In genomic region chr3:183178833-183179549, GRCh38 we compare ENCODE assay signal across 8 cellular contexts. TPM values are rescaled to one million over a fixed set of nuclear protein-coding genes. Genes with fewer than 3 reads are reported as not detected.
DNase-seq lines count a peak whose midpoint lies in the region; ATAC-seq, FAIRE-seq and TF ChIP-seq lines count a peak whose summit lies in the region.

No MANE protein-coding gene starts in this region.

- H3K27me3 ChIP-seq in endocrine pancreas (ENCODE audit: control insufficient read depth, insufficient read depth, low read length) (no peaks in the 10 kb centered on the region), mononuclear cell (ENCODE audit: insufficient read depth, low read length) (peaks cover 61% of the 10 kb centered on the region)

- H3K4me1 Mint-ChIP-seq in activated CD4-positive, alpha-beta memory T cell treated with anti-CD3 and anti-CD28 coated beads for 36 hours (ENCODE audit: low read depth): peaks cover 3% of the 10 kb centered on the region

- no peak for ATAC-seq in GM19452 (IDR thresholded peaks at IDR 0.05; ENCODE audit: unreplicated experiment)

- H3K4me3 ChIP-seq in endocrine pancreas (ENCODE audit: control insufficient read depth, insufficient read depth, low read length) (no peak overlapping the region), mononuclear cell (ENCODE audit: low read length) (peak overlapping the region; percentile 12)

- intact Hi-C loops in activated CD4-positive, alpha-beta memory T cell treated with anti-CD3 and anti-CD28 coated beads for 36 hours (cut with micrococcal nuclease): loop anchor here (1.0 to 2.0 kb wide), 2 partner anchors 20 to 57 kb away; no protein-coding TSS in a partner anchor

- no peaks in the 10 kb centered on the region for H3K9me3 Mint-ChIP-seq in activated CD4-positive, alpha-beta memory T cell treated with anti-CD3 and anti-CD28 coated beads for 36 hours

- no peak for FAIRE-seq in GM12892 (lab: Jason Lieb, UNC)

- CTCF ChIA-PET in activated CD4-positive, alpha-beta memory T cell treated with anti-CD3 and anti-CD28 coated beads for 36 hours (lab: Charles Lee): interaction anchor here (1.8 to 2.9 kb wide), 3 partner anchors 54 to 205 kb away, joined by 5 to 23 read pairs (median 14); no protein-coding TSS in a partner anchor

- no peak overlapping the region for H3K27ac Mint-ChIP-seq in activated CD4-positive, alpha-beta memory T cell treated with anti-CD3 and anti-CD28 coated beads for 36 hours

- DNase-seq in GM12892 (ENCODE audit: insufficient read length): peak; percentile 58
- DNase-seq in HUDEP-2 (lab: John Stamatoyannopoulos, UW; ENCODE audit: unreplicated experiment in 76 of 76): peak in 49 of 76 experiments; percentile 10 to 73 (median 40)
- DNase-seq in activated CD4-positive, alpha-beta memory T cell treated with anti-CD3 and anti-CD28 coated beads for 36 hours: peak; percentile 77
- peak; percentile 13 to 37 for DNase-seq in stimulated activated CD8-positive, alpha-beta memory T cell treated with anti-CD3 and anti-CD28 coated beads, Interleukin-7, amount 100 ng/mL, for 48 hours (ENCODE audit: extremely low read depth in 1 of 2, low read depth in 1 of 2)
- DNase-seq in germinal center (ENCODE audit: low spot score): no peak

- TF ChIP-seq POLR2A in GM12892 (IDR thresholded peaks at IDR 0.05; ENCODE audit: low read depth, low read length): no peak

- H3K9me3 ChIP-seq in endocrine pancreas (ENCODE audit: control insufficient read depth, low read length): no peaks in the 10 kb centered on the region
- no peaks in the 10 kb centered on the region for H3K9me3 ChIP-seq in mononuclear cell (ENCODE audit: low read depth, low read length)

- H3K4me3 Mint-ChIP-seq in activated CD4-positive, alpha-beta memory T cell treated with anti-CD3 and anti-CD28 coated beads for 36 hours: peak overlapping the region; percentile 74

- peak overlapping the region; percentile 25 for H3K9ac ChIP-seq in endocrine pancreas (ENCODE audit: control insufficient read depth, insufficient read depth, low read length)

- H3K27me3 Mint-ChIP-seq in activated CD4-positive, alpha-beta memory T cell treated with anti-CD3 and anti-CD28 coated beads for 36 hours: peaks cover 22% of the 10 kb centered on the region

- POLR2A ChIA-PET in activated CD4-positive, alpha-beta memory T cell treated with anti-CD3 and anti-CD28 coated beads for 36 hours (lab: Charles Lee): no interaction called here

- H3K36me3 ChIP-seq in endocrine pancreas (ENCODE audit: control insufficient read depth, insufficient read depth, low read length): no peaks in the 10 kb centered on the region

- H3K4me1 ChIP-seq in endocrine pancreas (ENCODE audit: control insufficient read depth, insufficient read depth, low read length): no peaks in the 10 kb centered on the region
- H3K4me1 ChIP-seq in mononuclear cell (ENCODE audit: insufficient read depth, low read length): peaks cover 16% of the 10 kb centered on the region

- no peaks in the 10 kb centered on the region for H3K36me3 Mint-ChIP-seq in activated CD4-positive, alpha-beta memory T cell treated with anti-CD3 and anti-CD28 coated beads for 36 hours

RNA-seq across cellular contexts. Expression of gene LAMP3, which starts 16.5 kb away (rescaled TPM):
- 43.1 TPM for polyA plus RNA-seq in GM12892 (2012; ENCODE audit: missing spikeins)
- total RNA-seq in activated CD4-positive, alpha-beta memory T cell treated with anti-CD3 and anti-CD28 coated beads for 36 hours: 1 to 10 TPM; 7.9 to 8.0 TPM
- total RNA-seq in mononuclear cell: 1.3 TPM
